In the genomic region with DNA sequence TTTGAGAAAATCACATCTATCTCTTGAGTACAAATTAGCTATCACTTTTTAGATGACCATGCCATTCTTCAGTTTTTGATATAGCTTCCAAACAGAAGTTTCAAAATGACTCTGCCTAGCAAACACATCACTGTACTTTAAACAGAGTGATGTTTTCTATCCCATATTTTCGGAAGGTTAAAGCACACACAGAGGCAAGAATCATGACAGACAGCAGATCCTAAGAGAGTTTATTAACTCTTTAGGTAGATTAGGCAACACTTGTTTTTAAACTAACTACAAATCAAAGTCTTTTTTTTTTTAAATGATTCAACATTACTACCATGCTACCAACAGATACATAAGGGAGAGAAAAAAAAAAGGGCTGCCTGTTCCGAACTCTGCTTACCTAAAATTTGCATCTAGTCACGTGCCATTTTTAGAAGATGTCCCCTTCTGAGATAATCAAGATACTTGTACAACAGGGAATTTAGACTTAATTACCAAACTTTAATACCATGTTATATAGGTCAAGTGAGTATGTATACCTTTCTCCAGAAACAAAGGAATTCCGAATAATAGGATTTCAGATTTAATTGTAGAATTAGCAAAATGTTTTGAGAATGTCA, we compare ENCODE assay signal across 10 cellular contexts. TPM values are rescaled to one million over a fixed set of nuclear protein-coding genes. Genes with fewer than 3 reads are reported as not detected.
DNase-seq lines count a peak whose midpoint lies in the region; ATAC-seq, FAIRE-seq and TF ChIP-seq lines count a peak whose summit lies in the region.
"Had no signal": no experiment of that assay in that cellular context is flagged by ENCODE, and none has a peak within 500 bp of the region (broad histone marks: within the 10 kb centered on the region; RNA-seq: fewer than 3 reads in every experiment).

No MANE protein-coding gene starts in this region.

- H3K9me3 ChIP-seq in HepG2 (ENCODE audit: low read length): no peaks in the 10 kb centered on the region
- H3K9me3 ChIP-seq in right lobe of liver: no peaks in the 10 kb centered on the region
- H3K9me3 ChIP-seq in mammary epithelial cell (replicated peaks; ENCODE audit: insufficient read depth, low read length): no peaks in the 10 kb centered on the region
- H3K9me3 ChIP-seq in muscle layer of duodenum (ENCODE audit: control insufficient read depth in 1 of 2, low read length in 2 of 2): no peaks in the 10 kb centered on the region

- 5% methylated on average over 4 of the region's 4 CpGs for WGBS in HepG2 (ENCODE audit: low lambda C conversion rate)
- 28% methylated on average over 4 of the region's 4 CpGs for WGBS in right lobe of liver (ENCODE audit: insufficient coverage, low coverage, low lambda C conversion rate, missing lambda C conversion rate)
- WGBS in mammary epithelial cell (ENCODE audit: low coverage, missing lambda C conversion rate): 54% methylated on average over 4 of the region's 4 CpGs

- no peak for TF ChIP-seq RAD21 in HepG2 (CRISPR knock-in tag; IDR thresholded peaks at IDR 0.05)

- H3K27ac ChIP-seq in HepG2 (ENCODE audit: extremely low read length, insufficient read depth, low read length) (peak overlapping the region; percentile 96), right lobe of liver (peak overlapping the region in 1 of 3 donors; percentile 93), mammary epithelial cell (ENCODE audit: insufficient read depth, low read depth, low read length) (peak overlapping the region; percentile 84), muscle layer of duodenum (ENCODE audit: low read length) (peak overlapping the region; percentile 96)

- CTCF ChIA-PET in HepG2 (lab: Yijun Ruan, JAX; ENCODE audit: low intra/inter-chr PET ratio, low total read pairs) (no interaction called here), mammary epithelial cell (lab: Charles Lee; ENCODE audit: low non-redundant PET) (interaction anchor here (0.6 kb wide), 1 partner anchor 480 kb away, joined by 5 read pairs; no protein-coding TSS in a partner anchor)

- no peak for FAIRE-seq in HepG2 (lab: Jason Lieb, UNC)

- H2AFZ ChIP-seq in HepG2 (ENCODE audit: low read length): no peak overlapping the region
- H2AFZ ChIP-seq in mammary epithelial cell (ENCODE audit: low read depth, low read length): peak overlapping the region; percentile 21

- H4K20me1 ChIP-seq in HepG2 (ENCODE audit: insufficient read depth, low read length) (peaks cover 10% of the 10 kb centered on the region), mammary epithelial cell (ENCODE audit: insufficient read depth, low read length) (no peaks in the 10 kb centered on the region)

- H3K79me2 ChIP-seq in HepG2 (ENCODE audit: insufficient read depth, low read length): peaks cover 62% of the 10 kb centered on the region
- H3K79me2 ChIP-seq in mammary epithelial cell (ENCODE audit: insufficient read depth, low read length): peaks cover 71% of the 10 kb centered on the region

- TF ChIP-seq POLR2A in HepG2 (IDR thresholded peaks at IDR 0.05; ENCODE audit: insufficient read depth in 1 of 2, low read depth in 2 of 2, low read length in 2 of 2): no peak
- TF ChIP-seq POLR2A in right lobe of liver (IDR thresholded peaks at IDR 0.05): no peak

- dilution Hi-C loops in mammary epithelial cell (cut with HindIII; ENCODE audit: low sequenced_read_pairs): no loop called here

- BruUV-seq in HepG2 (replicated peaks; lab: Mats Ljungman, UMichigan) (no TSS peak), mammary epithelial cell (replicated peaks; lab: Mats Ljungman, UMichigan) (TSS peak; percentile 7)

- intact Hi-C loops in HepG2 (cut with micrococcal nuclease; ENCODE audit: unreplicated experiment): no loop called here
- intact Hi-C loops in right lobe of liver (cut with DNase I): no loop called here
- intact Hi-C loops in mammary epithelial cell (cut with micrococcal nuclease): loop anchor here (5.0 to 10.0 kb wide), 3 partner anchors 84 to 206 kb away; no protein-coding TSS in a partner anchor

- TF ChIP-seq EP300 in HepG2 (IDR thresholded peaks at IDR 0.05; ENCODE audit: low read depth in 2 of 2, low read length in 2 of 2) (no peak), HepG2 (CRISPR knock-in tag; IDR thresholded peaks at IDR 0.05; ENCODE audit: borderline replicate concordance) (no peak)

- no peak for ATAC-seq in HepG2
- no peak for ATAC-seq in right lobe of liver
- ATAC-seq in GM18870 (IDR thresholded peaks at IDR 0.05; ENCODE audit: unreplicated experiment): no peak

- H3K9ac ChIP-seq in HepG2 (ENCODE audit: insufficient read depth, low read depth, low read length): peak overlapping the region; percentile 96
- peak overlapping the region; percentile 88 for H3K9ac ChIP-seq in mammary epithelial cell (ENCODE audit: insufficient read depth, low read length)

- H3K4me2 ChIP-seq in HepG2 (ENCODE audit: low read depth, low read length): peak overlapping the region; percentile 91
- H3K4me2 ChIP-seq in mammary epithelial cell (ENCODE audit: insufficient read depth, low read depth, low read length): peak overlapping the region; percentile 94

- DNase-seq in HepG2 (ENCODE audit: low spot score): peak; percentile 35
- DNase-seq in right lobe of liver: no peak
- DNase-seq in mammary epithelial cell: no peak
- DNase-seq in occipital lobe (lab: John Stamatoyannopoulos, UW): no peak
- no peak for DNase-seq in kidney tubule cell (ENCODE audit: low spot score)
- no peak for DNase-seq in amniotic stem cell (lab: John Stamatoyannopoulos, UW)
- DNase-seq: NCI-H446 treated with DMSO at 0.1 percent for 48 hours; stimulated activated CD4-positive, alpha-beta T cell treated with anti-CD3 and anti-CD28 coated beads, Interleukin-1b, Interleukin-23, amount 100 ng/mL, for 48 hours had no signal

- in situ Hi-C loops in HepG2 (cut with HindIII; ENCODE audit: extremely low pct_ligation_motif_present, low pct_unique_long_range_greater_than_20kb) (no loop called here), mammary epithelial cell (cut with MboI; ENCODE audit: low sequenced_read_pairs in 2 of 2) (no loop called here)

- H3K4me3 ChIP-seq in HepG2 (replicated peaks in 1 of 3; ENCODE audit: insufficient read depth in 1 of 3, low read depth in 2 of 3, low read length in 3 of 3) (peak overlapping the region; percentile 88 to 97 (median 95)), right lobe of liver (peak overlapping the region in 1 of 3 donors; percentile 80), mammary epithelial cell (replicated peaks in 1 of 3; ENCODE audit: insufficient read depth in 1 of 3, low read depth in 2 of 3, low read length in 3 of 3) (peak overlapping the region in 2 of 3 experiments; percentile 72), muscle layer of duodenum (ENCODE audit: low read depth in 1 of 2, low read length in 2 of 2) (peak overlapping the region; percentile 88 to 91)

- H3K27me3 ChIP-seq in HepG2 (ENCODE audit: control insufficient read depth in 1 of 2, insufficient read depth in 2 of 2, low read length in 2 of 2) (peaks cover 0 to 13% of the 10 kb centered on the region in 2 experiments; a peak in 3 of 5 replicates), right lobe of liver (no peaks in the 10 kb centered on the region), mammary epithelial cell (ENCODE audit: insufficient read depth, low read length) (no peaks in the 10 kb centered on the region), muscle layer of duodenum (ENCODE audit: low read depth, low read length) (no peaks in the 10 kb centered on the region)

- POLR2A ChIA-PET in HepG2 (lab: Yijun Ruan, JAX): interaction anchor here (0.9 to 1.9 kb wide), 4 partner anchors 9 to 57 kb away, joined by 3 to 11 read pairs (median 6); no protein-coding TSS in a partner anchor

- TF ChIP-seq CTCF in HepG2 (CRISPR knock-in tag; IDR thresholded peaks at IDR 0.05): no peak
- no peak for TF ChIP-seq CTCF in right lobe of liver (IDR thresholded peaks at IDR 0.05)
- no peak for TF ChIP-seq CTCF in mammary epithelial cell (conservative IDR thresholded peaks at IDR 0.05 in 1 of 2, IDR thresholded peaks at IDR 0.05 in 1 of 2; ENCODE audit: extremely low read depth in 1 of 2, insufficient read depth in 1 of 2, low read depth in 1 of 2, low read length in 2 of 2)

- H3K4me1 ChIP-seq in HepG2 (ENCODE audit: insufficient read depth, low read length) (peaks cover 47% of the 10 kb centered on the region), right lobe of liver (peaks cover 0 to 17% (median 3%) of the 10 kb centered on the region in 4 donors), mammary epithelial cell (ENCODE audit: insufficient read depth, low read length) (peaks cover 11% of the 10 kb centered on the region), muscle layer of duodenum (ENCODE audit: control insufficient read depth in 1 of 2, insufficient read depth in 2 of 2, low read length in 2 of 2) (peaks cover 0 to 17% of the 10 kb centered on the region in 2 donors)

- H3K36me3 ChIP-seq in HepG2 (replicated peaks in 1 of 2; ENCODE audit: control insufficient read depth in 1 of 2, insufficient read depth in 2 of 2, low read length in 2 of 2): no peaks in the 10 kb centered on the region
- no peaks in the 10 kb centered on the region for H3K36me3 ChIP-seq in right lobe of liver
- no peaks in the 10 kb centered on the region for H3K36me3 ChIP-seq in mammary epithelial cell (ENCODE audit: insufficient read depth, low read length)
- H3K36me3 ChIP-seq in muscle layer of duodenum (ENCODE audit: control insufficient read depth in 1 of 2, insufficient read depth in 2 of 2, low read length in 2 of 2): peaks cover 0 to 11% of the 10 kb centered on the region in 2 donors

RNA-seq across cellular contexts. Expression of gene RBMS1, which starts 2.7 kb away (rescaled TPM):
- total RNA-seq in HepG2 (2016; rRNA removed; fragmentation: Illumina TruSeq; extraction: Trizol): 52.1 and 55.5 TPM in 2 replicates
- total RNA-seq in HepG2 (2016; cell fraction: cytosol; rRNA removed; fragmentation: Illumina TruSeq; extraction: Trizol; ENCODE audit: low read depth): 4.1 and 5.2 TPM in 2 replicates
- 51.6 and 52.5 TPM in 2 replicates for total RNA-seq in HepG2 (2016; cell fraction: insoluble cytoplasmic fraction; rRNA removed; fragmentation: Illumina TruSeq; extraction: Trizol)
- total RNA-seq in HepG2 (2016; cell fraction: membrane; rRNA removed; fragmentation: Illumina TruSeq; extraction: Trizol): 18.5 and 21.0 TPM in 2 replicates
- total RNA-seq in HepG2 (2016; cell fraction: nucleus; rRNA removed; fragmentation: Illumina TruSeq; extraction: Trizol): 44.0 and 59.0 TPM in 2 replicates
- polyA plus RNA-seq in HepG2 (2011; rRNA removed): 82.9 and 110 TPM in 2 replicates
- polyA plus RNA-seq in HepG2 (2011; cell fraction: cytosol; rRNA removed): 71.0 and 80.7 TPM in 2 replicates
- polyA plus RNA-seq in HepG2 (2011; cell fraction: nucleus; rRNA removed): 50.6 and 54.0 TPM in 2 replicates
- 70.0 and 92.2 TPM in 2 replicates for polyA plus RNA-seq in HepG2 (2012)
- 2.6 and 2.7 TPM in 2 replicates for polyA plus RNA-seq in HepG2 (2016; cell fraction: cytosol; fragmentation: Illumina TruSeq; extraction: Trizol; ENCODE audit: low read depth)
- polyA plus RNA-seq in HepG2 (2016; cell fraction: insoluble cytoplasmic fraction; fragmentation: Illumina TruSeq; extraction: Trizol; ENCODE audit: low read depth): 51.8 and 60.2 TPM in 2 replicates
- polyA plus RNA-seq in HepG2 (2016; cell fraction: membrane; fragmentation: Illumina TruSeq; extraction: Trizol; ENCODE audit: low read depth): 10.2 and 12.3 TPM in 2 replicates
- polyA plus RNA-seq in HepG2 (2016; cell fraction: nucleus; fragmentation: Illumina TruSeq; extraction: Trizol; ENCODE audit: insufficient read depth, low read depth): 43.3 and 48.9 TPM in 2 replicates
- polyA minus RNA-seq in HepG2 (2011; rRNA and poly(A)+ RNA removed; ENCODE audit: low replicate concordance): 28.8 and 93.8 TPM in 2 replicates
- 56.0 and 61.6 TPM in 2 replicates for polyA minus RNA-seq in HepG2 (2011; cell fraction: cytosol; rRNA and poly(A)+ RNA removed)
- 172 and 186 TPM in 2 replicates for polyA minus RNA-seq in HepG2 (2011; cell fraction: nucleus; rRNA and poly(A)+ RNA removed)
- total RNA-seq in right lobe of liver: 10 to 100 TPM in 4 of 6 experiments, 1 to 10 TPM in 2; 8.5 to 21.4 (median 14.3) TPM
- total RNA-seq in mammary epithelial cell: 10 to 100 TPM; 54.8 to 61.3 TPM
- 60.1 TPM for polyA plus RNA-seq in mammary epithelial cell
- 22.9 TPM for polyA minus RNA-seq in mammary epithelial cell
- total RNA-seq in occipital lobe: 7.8 TPM
